In genomic region chr2:47516496-47517104, GRCh38 we compare ENCODE assay signal across 23 cellular contexts. TPM values are rescaled to one million over a fixed set of nuclear protein-coding genes. Genes with fewer than 3 reads are reported as not detected.
"Had no signal": no experiment of that assay in that cellular context is flagged by ENCODE, and none has a peak within 500 bp of the region (broad histone marks: within the 10 kb centered on the region; RNA-seq: fewer than 3 reads in every experiment).

No MANE protein-coding gene starts in this region.

- DNase-seq: colonic mucosa; dermis blood vessel endothelial cell; heart right ventricle; hypothalamus; islet precursor cell; natural killer cell; psoas muscle; retina; right lobe of liver; stimulated activated CD4-positive, alpha-beta T cell treated with anti-CD3 and anti-CD28 coated beads, Interleukin-4, amount 100 ng/mL, for 1 hour; stimulated activated CD8-positive, alpha-beta memory T cell treated with anti-CD3 and anti-CD28 coated beads, Interleukin-4, amount 100 ng/mL, for 48 hours; stimulated activated naive CD8-positive, alpha-beta T cell treated with anti-CD3 and anti-CD28 coated beads, Interleukin-15, Interleukin-2, amounts not matched to agents 100 U/mL and 50 U/mL, for 24 hours; thyroid gland; upper lobe of left lung; uterus had no signal

- H3K27ac ChIP-seq: colonic mucosa, heart right ventricle, neutrophil, psoas muscle, right lobe of liver, suprapubic skin, thyroid gland, upper lobe of left lung, uterus had no signal

- H3K36me3 Mint-ChIP-seq: mesothelial cell of epicardium; natural killer cell; stimulated activated effector memory CD8-positive, alpha-beta T cell treated with anti-CD3 and anti-CD28 coated beads, Interleukin-12 subunit alpha, Interleukin-12 subunit beta, amount 100 ng/mL, for 72 hours had no signal

- H3K27me3 ChIP-seq: colonic mucosa, right lobe of liver, thyroid gland, uterus had no signal

- ATAC-seq: heart right ventricle; left lobe of liver; natural killer cell; psoas muscle; right lobe of liver; stimulated activated effector memory CD8-positive, alpha-beta T cell treated with anti-CD3 and anti-CD28 coated beads, Interleukin-12 subunit alpha, Interleukin-12 subunit beta, amount 100 ng/mL, for 72 hours; stimulated activated naive CD8-positive, alpha-beta T cell treated with anti-CD3 and anti-CD28 coated beads, Interleukin-15, Interleukin-2, amounts not matched to agents 100 U/mL and 50 U/mL, for 24 hours had no signal

- H3K4me3 Mint-ChIP-seq: mesothelial cell of epicardium; natural killer cell; stimulated activated effector memory CD8-positive, alpha-beta T cell treated with anti-CD3 and anti-CD28 coated beads, Interleukin-12 subunit alpha, Interleukin-12 subunit beta, amount 100 ng/mL, for 72 hours had no signal

- H3K4me3 ChIP-seq: colonic mucosa, heart right ventricle, psoas muscle, right lobe of liver, suprapubic skin, thyroid gland, upper lobe of left lung, uterus had no signal

- H3K4me1 Mint-ChIP-seq: mesothelial cell of epicardium had no signal

- H3K9me3 Mint-ChIP-seq: natural killer cell; stimulated activated effector memory CD8-positive, alpha-beta T cell treated with anti-CD3 and anti-CD28 coated beads, Interleukin-12 subunit alpha, Interleukin-12 subunit beta, amount 100 ng/mL, for 72 hours had no signal

- H3K9me3 ChIP-seq: colonic mucosa, heart right ventricle, neutrophil, psoas muscle, right lobe of liver, suprapubic skin, thyroid gland, uterus had no signal

- H3K27ac Mint-ChIP-seq: mesothelial cell of epicardium; natural killer cell; stimulated activated effector memory CD8-positive, alpha-beta T cell treated with anti-CD3 and anti-CD28 coated beads, Interleukin-12 subunit alpha, Interleukin-12 subunit beta, amount 100 ng/mL, for 72 hours had no signal

- H3K36me3 ChIP-seq: colonic mucosa, heart right ventricle, neutrophil, right lobe of liver, suprapubic skin, thyroid gland, upper lobe of left lung, uterus had no signal

RNA-seq across cellular contexts. Expression of gene KCNK12, which starts 54.2 kb away (rescaled TPM):
- total RNA-seq: endothelial cell of umbilical vein, left lobe of liver, myocyte, osteoblast, psoas muscle, right lobe of liver had no signal
- polyA plus RNA-seq: endothelial cell of umbilical vein had no signal
